In genomic region chr21:44817914-44818635, GRCh38 we compare ENCODE assay signal across 8 cellular contexts. TPM values are rescaled to one million over a fixed set of nuclear protein-coding genes. Genes with fewer than 3 reads are reported as not detected.
DNase-seq lines count a peak whose midpoint lies in the region; ATAC-seq lines count a peak whose summit lies in the region.

Gene SUMO3 (minus strand): TSS chr21:44818062. CDS start chr21:44817968, 94 bp downstream.

- ATAC-seq in GM18520 (IDR thresholded peaks at IDR 0.05; ENCODE audit: unreplicated experiment) (peak; percentile 48), HG03066 (IDR thresholded peaks at IDR 0.05; ENCODE audit: low read depth, unreplicated experiment) (peak; percentile 50)

- peak; percentile 94 for DNase-seq in AG08395 (ENCODE audit: low spot score)
- peak; percentile 52 for DNase-seq in NCI-H526 treated with DMSO at 0.1 percent for 48 hours (lab: John Stamatoyannopoulos, UW)
- peak; percentile 37 to 78 for DNase-seq in activated CD8-positive, alpha-beta memory T cell treated with anti-CD3 and anti-CD28 coated beads for 1 hour (ENCODE audit: extremely low read depth in 1 of 2, low read depth in 1 of 2)
- DNase-seq in effector CD8-positive, alpha-beta T cell (lab: John Stamatoyannopoulos, UW), result peak; percentile 78
- DNase-seq in lung microvascular endothelial cell (ENCODE audit: low read depth in 2 of 2), result peak; percentile 87 to 90
- DNase-seq in stimulated activated CD4-positive, alpha-beta T cell treated with anti-CD3 and anti-CD28 coated beads, TNF-alpha, amount 100 ng/mL, for 24 hours (ENCODE audit: low read depth in 3 of 3), result peak; percentile 69 to 80 (median 73)

RNA-seq across cellular contexts. Expression of gene SUMO3, which starts in this region (rescaled TPM):
- total RNA-seq in lung microvascular endothelial cell, result 68.7 and 70.0 TPM in 2 replicates

Comparison
In these comparisons a context has a peak if more than half of its experiments do, and no peak if none do; other contexts are left out.
1. Peak in every context shown above with its lines: DNase-seq and ATAC-seq.